In genomic region chr1:25320314-25320938, GRCh38 we compare ENCODE assay signal across 13 cellular contexts. TPM values are rescaled to one million over a fixed set of nuclear protein-coding genes. Genes with fewer than 3 reads are reported as not detected.
DNase-seq lines count a peak whose midpoint lies in the region; TF ChIP-seq lines count a peak whose summit lies in the region.
"Not testable (repeated sequence)": the region's sequence is repeated elsewhere in the genome, so short reads cannot be mapped to it uniquely, and the experiment has no call there.
"Had no signal": no experiment of that assay in that cellular context is flagged by ENCODE, and none has a peak within 500 bp of the region (broad histone marks: within the 10 kb centered on the region; RNA-seq: fewer than 3 reads in every experiment).

No MANE protein-coding gene starts in this region.

- H3K36me3 Mint-ChIP-seq in osteocyte (ENCODE audit: unreplicated experiment): not testable (repeated sequence)

- peaks cover 12% of the 10 kb centered on the region for H3K4me1 Mint-ChIP-seq in osteocyte (ENCODE audit: unreplicated experiment)

- H3K27me3 Mint-ChIP-seq in osteocyte (ENCODE audit: unreplicated experiment): not testable (repeated sequence)

- not testable (repeated sequence) for H3K36me3 ChIP-seq in MG63; adipocyte (ENCODE audit: control insufficient read depth, insufficient read depth, low read length, severe bottlenecking)

- not testable (repeated sequence) for TF ChIP-seq CTCF in osteocyte (IDR thresholded peaks at IDR 0.05)

- not testable (repeated sequence) for H3K4me3 ChIP-seq in MG63; adipocyte (ENCODE audit: low read length)

- not testable (repeated sequence) for H3K9me3 ChIP-seq in MG63; adipocyte (ENCODE audit: control insufficient read depth, low read length)

- peak overlapping the region; percentile 35 for H3K4me3 Mint-ChIP-seq in osteocyte (ENCODE audit: unreplicated experiment)

- not testable (repeated sequence) for H3K27me3 ChIP-seq in MG63; adipocyte (replicated peaks; ENCODE audit: control insufficient read depth, insufficient read depth, low read length)

- H3K4me1 ChIP-seq in adipocyte (ENCODE audit: control insufficient read depth, insufficient read depth, low read length): not testable (repeated sequence)

- in situ Hi-C loops in ACHN (cut with HindIII; ENCODE audit: low pct_ligation_motif_present, low pct_unique_long_range_greater_than_20kb, low sequenced_read_pairs): not testable (repeated sequence)

- not testable (repeated sequence) for H3K9me3 Mint-ChIP-seq in osteocyte (ENCODE audit: unreplicated experiment)

- peak overlapping the region; percentile 56 for H3K27ac Mint-ChIP-seq in osteocyte (ENCODE audit: unreplicated experiment)

- not testable (repeated sequence) for H3K9ac ChIP-seq in adipocyte (ENCODE audit: low read length)

- DNase-seq in ACHN: peak; percentile 87
- peak; percentile 89 for DNase-seq in GM04503 (ENCODE audit: low read depth)
- DNase-seq in MG63: peak; percentile 68
- peak; percentile 78 for DNase-seq in adipocyte (ENCODE audit: low read depth)
- peak; percentile 66 for DNase-seq in dedifferentiated amniotic fluid mesenchymal stem cell (ENCODE audit: extremely low spot score)
- peak; percentile 52 for DNase-seq in glomerular visceral epithelial cell (ENCODE audit: extremely low spot score)
- DNase-seq in osteocyte (ENCODE audit: extremely low spot score, unreplicated experiment): not testable (repeated sequence)
- DNase-seq in superior temporal gyrus (ENCODE audit: extremely low spot score): peak; percentile 7

RNA-seq across cellular contexts. Expression of gene TMEM50A, which starts 17.7 kb away (rescaled TPM):
- 66.1 and 82.2 TPM in 2 replicates for total RNA-seq in MG63 (2014; rRNA removed; shearing (Covaris generic); ENCODE audit: low replicate concordance)
- total RNA-seq in osteocyte: 142 and 147 TPM in 2 replicates

RNA-seq across cellular contexts. Expression of gene RHD, which starts 48.1 kb away (rescaled TPM):
- total RNA-seq in MG63 (2014; rRNA removed; shearing (Covaris generic); ENCODE audit: low replicate concordance): not detected in 2 replicates
- not detected in 2 replicates for total RNA-seq in osteocyte
- total RNA-seq: activated CD4-positive, alpha-beta T cell treated with anti-CD3 and anti-CD28 coated beads for 36 hours; H4; MCF 10A; OCI-LY7; Right ventricle myocardium superior had no signal
